ENCODE assay signal across 8 cellular contexts in genomic region chr10:61181832-61182231, GRCh38.
"Had no signal": no experiment of that assay in that cellular context is flagged by ENCODE, and none has a peak within 500 bp of the region (broad histone marks: within the 10 kb centered on the region; RNA-seq: fewer than 3 reads in every experiment).

No MANE protein-coding gene starts in this region.

- DNase-seq: GDM1, GF-D8 had no signal

- FAIRE-seq: G401.6, GM12878, GM12891, GM12892, GM18507, GM19239 had no signal

- H3K4me3 ChIP-seq: GM12878 had no signal

- ATAC-seq: GM12878 had no signal
